17 cellular contexts compared by ENCODE assay signal in genomic region chr17:9999948-10000695, GRCh38.
DNase-seq lines count a peak whose midpoint lies in the region; ATAC-seq and TF ChIP-seq lines count a peak whose summit lies in the region.
"Had no signal": no experiment of that assay in that cellular context is flagged by ENCODE, and none has a peak within 500 bp of the region (broad histone marks: within the 10 kb centered on the region; RNA-seq: fewer than 3 reads in every experiment).

No MANE protein-coding gene starts in this region.

- H3K4me3 ChIP-seq in BE2C (ENCODE audit: low read depth, low read length) = no peak overlapping the region
- H3K4me3 ChIP-seq: thoracic aorta had no signal

- H3K27me3 ChIP-seq in BE2C = no peaks in the 10 kb centered on the region
- H3K27me3 ChIP-seq: brain microvascular endothelial cell had no signal

- ATAC-seq in GM18499 (IDR thresholded peaks at IDR 0.05; ENCODE audit: insufficient read depth, unreplicated experiment) (peak; percentile 58), GM19455 (IDR thresholded peaks at IDR 0.05; ENCODE audit: unreplicated experiment) (peak; percentile 79), HG02852 (IDR thresholded peaks at IDR 0.05; ENCODE audit: unreplicated experiment) (peak; percentile 91), HG03521 (IDR thresholded peaks at IDR 0.05; ENCODE audit: unreplicated experiment) (peak; percentile 48)
- ATAC-seq: left cardiac atrium had no signal

- DNase-seq in NCI-H1092 (lab: John Stamatoyannopoulos, UW) = no peak
- no peak for DNase-seq in occipital lobe (lab: John Stamatoyannopoulos, UW)
- no peak for DNase-seq in BE2C
- DNase-seq in activated T-cell treated with anti-CD3 and anti-CD28 coated beads, Interleukin-2, amount 50 U/mL, for 48 hours = no peak
- DNase-seq: activated naive CD4-positive, alpha-beta T cell; brain microvascular endothelial cell; hippocampal formation; left cardiac atrium; NCI-H2227 treated with DMSO at 0.1 percent for 48 hours; OCI-M1; posterior cingulate gyrus; WERI-Rb-1 had no signal

- no peak for TF ChIP-seq CTCF in BE2C (IDR thresholded peaks at IDR 0.05; ENCODE audit: low read depth, low read length)

- H3K9me3 ChIP-seq in BE2C = no peaks in the 10 kb centered on the region
- H3K9me3 ChIP-seq: thoracic aorta had no signal

- no peaks in the 10 kb centered on the region for H3K4me1 ChIP-seq in BE2C

- H3K36me3 ChIP-seq in BE2C = no peaks in the 10 kb centered on the region
- H3K36me3 ChIP-seq: brain microvascular endothelial cell, thoracic aorta, WERI-Rb-1 had no signal
